Comparison of ENCODE assay signal across 24 cellular contexts in the genomic region with DNA sequence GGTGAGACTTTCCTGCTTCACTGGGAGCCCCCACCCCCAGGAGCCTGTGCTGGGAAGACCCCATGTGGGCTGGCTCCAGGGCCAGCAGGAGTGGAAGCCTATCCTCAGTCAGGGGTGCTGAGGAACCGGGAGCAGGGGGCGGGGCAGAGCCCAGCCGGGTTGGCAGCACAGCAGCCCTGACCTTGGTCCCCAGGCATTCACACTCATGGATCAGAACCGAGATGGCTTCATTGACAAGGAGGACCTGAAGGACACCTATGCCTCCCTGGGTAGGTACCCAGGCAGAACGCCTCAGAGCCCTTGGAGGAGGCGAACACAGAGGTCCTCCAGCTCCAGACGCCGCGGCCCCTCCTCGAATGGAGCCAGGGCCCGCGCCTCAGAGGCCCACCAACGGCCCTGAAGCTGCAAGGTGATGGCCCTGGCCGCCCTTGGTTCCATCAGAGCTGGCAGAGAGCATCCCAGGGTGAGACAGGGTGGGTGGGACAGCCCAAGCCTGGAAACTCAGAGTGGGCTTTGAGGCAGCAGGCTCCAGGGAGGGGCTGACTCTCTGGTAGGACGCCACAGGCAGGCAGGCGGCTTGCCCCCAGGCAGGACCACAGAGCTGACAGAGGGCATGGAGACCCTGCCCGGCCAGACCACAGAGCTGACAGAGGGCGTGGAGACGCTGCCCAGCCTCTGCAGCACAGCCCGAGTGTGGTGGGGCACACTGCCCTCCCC. TPM values are rescaled to one million over a fixed set of nuclear protein-coding genes. Genes with fewer than 3 reads are reported as not detected.
DNase-seq lines count a peak whose midpoint lies in the region; ATAC-seq and TF ChIP-seq lines count a peak whose summit lies in the region.
"Had no signal": no experiment of that assay in that cellular context is flagged by ENCODE, and none has a peak within 500 bp of the region (broad histone marks: within the 10 kb centered on the region; RNA-seq: fewer than 3 reads in every experiment).

No MANE protein-coding gene starts in this region.

- intact Hi-C loops in left ventricle myocardium superior (cut with micrococcal nuclease) (no loop called here), Right ventricle myocardium superior (cut with DNase I) (no loop called here)

- no peaks in the 10 kb centered on the region for H3K9me3 Mint-ChIP-seq in stimulated activated memory B cell treated with anti-CD40 and anti-IgM and Interleukin-4, amounts not matched to agents 10 μg/mL and 1 μg/mL and 100 μg/mL, for 72 hours
- H3K9me3 Mint-ChIP-seq: CD14-positive monocyte had no signal

- H3K4me3 ChIP-seq in foreskin fibroblast (ENCODE audit: low read depth in 1 of 2, low read length in 2 of 2), result no peak overlapping the region

- CTCF ChIA-PET in RWPE1 (lab: Yijun Ruan, JAX), result no interaction called here

- H3K27me3 Mint-ChIP-seq in stimulated activated memory B cell treated with anti-CD40 and anti-IgM and Interleukin-4, amounts not matched to agents 10 μg/mL and 1 μg/mL and 100 μg/mL, for 72 hours, result peaks cover 15% of the 10 kb centered on the region

- no peak overlapping the region for H3K4me3 Mint-ChIP-seq in stimulated activated memory B cell treated with anti-CD40 and anti-IgM and Interleukin-4, amounts not matched to agents 10 μg/mL and 1 μg/mL and 100 μg/mL, for 72 hours

- peaks cover 65% of the 10 kb centered on the region for H3K4me1 Mint-ChIP-seq in stimulated activated memory B cell treated with anti-CD40 and anti-IgM and Interleukin-4, amounts not matched to agents 10 μg/mL and 1 μg/mL and 100 μg/mL, for 72 hours

- H3K27ac Mint-ChIP-seq in stimulated activated memory B cell treated with anti-CD40 and anti-IgM and Interleukin-4, amounts not matched to agents 10 μg/mL and 1 μg/mL and 100 μg/mL, for 72 hours, result peak overlapping the region; percentile 90
- H3K27ac Mint-ChIP-seq: CD14-positive monocyte had no signal

- H3K36me3 Mint-ChIP-seq in stimulated activated memory B cell treated with anti-CD40 and anti-IgM and Interleukin-4, amounts not matched to agents 10 μg/mL and 1 μg/mL and 100 μg/mL, for 72 hours, result no peaks in the 10 kb centered on the region

- ATAC-seq in left ventricle myocardium superior (no peak), Right ventricle myocardium superior (ENCODE audit: poor library complexity) (no peak), GM21786 (IDR thresholded peaks at IDR 0.05; ENCODE audit: unreplicated experiment) (no peak)
- ATAC-seq in stimulated activated memory B cell treated with anti-CD40 and anti-IgM and Interleukin-4, amounts not matched to agents 10 μg/mL and 1 μg/mL and 100 μg/mL, for 72 hours, result no peak

- peak; percentile 24 for DNase-seq in left ventricle myocardium superior
- DNase-seq in Right ventricle myocardium superior, result no peak
- DNase-seq in RWPE1 (ENCODE audit: low spot score), result no peak
- DNase-seq in myocyte (ENCODE audit: low read depth), result peak; percentile 59
- no peak for DNase-seq in superior temporal gyrus (ENCODE audit: extremely low spot score)
- DNase-seq in foreskin fibroblast, result no peak
- DNase-seq: ACHN; AML-193; DMS79; H7; IMR-90; Kasumi-1; MM.1S; NCI-H1092 treated with DMSO at 0.1 percent for 48 hours; NCI-H1694; NCI-H510A; NCI-H748 treated with DMSO at 0.1 percent for 48 hours; NK-92 treated with Interleukin-12 subunit alpha and Interleukin-12 subunit beta, amount 100 ng/mL, for 24 hours; SIG-M5 had no signal

- no peak for TF ChIP-seq CTCF in RWPE1 (conservative IDR thresholded peaks at IDR 0.05; ENCODE audit: low read depth)
- TF ChIP-seq CTCF in foreskin fibroblast (IDR thresholded peaks at IDR 0.05; ENCODE audit: low read depth, low read length), result no peak

- H3K27ac ChIP-seq in RWPE1, result peak overlapping the region; percentile 83

- POLR2A ChIA-PET in RWPE1 (lab: Yijun Ruan, JAX; ENCODE audit: low non-redundant PET), result no interaction called here

RNA-seq across cellular contexts. Expression of gene MYL5, which starts 4.6 kb away (rescaled TPM):
- total RNA-seq in left ventricle myocardium superior (2.7 TPM), Right ventricle myocardium superior (3.7 TPM), myocyte (510 and 575 TPM in 2 replicates)
- 90.4 TPM for polyA plus RNA-seq in myocyte (2012)

RNA-seq across cellular contexts. Expression of gene ATP5ME, which starts 4.8 kb away (rescaled TPM):
- total RNA-seq in left ventricle myocardium superior, result 1,128 TPM
- 1,145 TPM for total RNA-seq in Right ventricle myocardium superior
- total RNA-seq in myocyte, result 69.9 and 197 TPM in 2 replicates
- polyA plus RNA-seq in myocyte (2012), result 842 TPM

RNA-seq across cellular contexts. Expression of gene SLC49A3, which starts 10.0 kb away (rescaled TPM):
- total RNA-seq in left ventricle myocardium superior (12.6 TPM), Right ventricle myocardium superior (14.6 TPM), myocyte (0.10 TPM in 1 of 2 replicates, not detected in the other)
- 0.91 TPM for polyA plus RNA-seq in myocyte (2012)
- total RNA-seq: OCI-LY7 had no signal

RNA-seq across cellular contexts. Expression of gene PCGF3, which starts 26.7 kb away (rescaled TPM):
- total RNA-seq in left ventricle myocardium superior, result 20.9 TPM
- total RNA-seq in Right ventricle myocardium superior, result 20.8 TPM
- 79.0 and 93.6 TPM in 2 replicates for total RNA-seq in myocyte
- polyA plus RNA-seq in myocyte (2012), result 57.5 TPM

RNA-seq across cellular contexts. Expression of gene PDE6B, which starts 53.5 kb away (rescaled TPM):
- 2.1 TPM for total RNA-seq in left ventricle myocardium superior
- 1.1 TPM for total RNA-seq in Right ventricle myocardium superior
- total RNA-seq in myocyte, result 0.27 and 2.1 TPM in 2 replicates
- 0.26 TPM for polyA plus RNA-seq in myocyte (2012)
- total RNA-seq: HT-29, OCI-LY7 had no signal
- polyA plus RNA-seq: IMR-90 had no signal

Comparison
In these comparisons a context has a peak if more than half of its experiments do, and no peak if none do; other contexts are left out.
1. DNase-seq: peak in left ventricle myocardium superior (single experiment) and myocyte (single experiment); none in Right ventricle myocardium superior (single experiment), RWPE1 (single experiment), superior temporal gyrus (single experiment) and foreskin fibroblast (0 of 2).
2. RNA of gene MYL5, which starts 4.6 kb away (total RNA-seq): 510 to 575 TPM in myocyte; 3.7 TPM in Right ventricle myocardium superior (single experiment) and 2.7 TPM in left ventricle myocardium superior (single experiment); every median in the first group is over 100 times any median in the second.
3. RNA of gene SLC49A3, which starts 10.0 kb away (total RNA-seq): 14.6 TPM in Right ventricle myocardium superior (single experiment) and 12.6 TPM in left ventricle myocardium superior (single experiment); 0.10 TPM in myocyte; every median in the first group is over 10 times any median in the second.